ENCODE assay signal across 3 cellular contexts in genomic region chr19:5873617-5874199, GRCh38.
TF ChIP-seq lines count a peak whose summit lies in the region.

No MANE protein-coding gene starts in this region.

TF ChIP-seq in SK-N-SH, 30 proteins besides CTCF, POLR2A, EP300 and RAD21:
- TF ChIP-seq RCOR1 (IDR thresholded peaks at IDR 0.05; ENCODE audit: low read length) (no peak), GATA2 (CRISPR knock-in tag; IDR thresholded peaks at IDR 0.05) (no peak), YY1 (IDR thresholded peaks at IDR 0.05; ENCODE audit: low read depth) (no peak), MEF2A (IDR thresholded peaks at IDR 0.05; ENCODE audit: borderline replicate concordance, low read depth) (no peak), CHD2 (IDR thresholded peaks at IDR 0.05; ENCODE audit: low read length, partially characterized antibody) (no peak), RFX5 (IDR thresholded peaks at IDR 0.05; ENCODE audit: low read length) (no peak), TAF1 (IDR thresholded peaks at IDR 0.05; ENCODE audit: borderline replicate concordance, low read depth, low read length) (no peak), TEAD4 (IDR thresholded peaks at IDR 0.05; ENCODE audit: borderline replicate concordance, insufficient read depth) (no peak), POLR2AphosphoS5 (IDR thresholded peaks at IDR 0.05; ENCODE audit: low read depth, low read length) (no peak), FOXJ3 (CRISPR knock-in tag; IDR thresholded peaks at IDR 0.05) (no peak), USF2 (IDR thresholded peaks at IDR 0.05; ENCODE audit: borderline replicate concordance, low read depth, low read length) (no peak), FOXM1 (IDR thresholded peaks at IDR 0.05; ENCODE audit: low read depth) (no peak)
- TF ChIP-seq, protein P1, sequence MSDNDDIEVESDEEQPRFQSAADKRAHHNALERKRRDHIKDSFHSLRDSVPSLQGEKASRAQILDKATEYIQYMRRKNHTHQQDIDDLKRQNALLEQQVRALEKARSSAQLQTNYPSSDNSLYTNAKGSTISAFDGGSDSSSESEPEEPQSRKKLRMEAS (IDR thresholded peaks at IDR 0.05; ENCODE audit: low read depth) = no peak

TF ChIP-seq in SK-N-SH treated with all-trans-retinoic acid at 6 μM for 48 hours, 23 proteins besides CTCF, POLR2A, EP300 and RAD21:
- TF ChIP-seq, protein P2, sequence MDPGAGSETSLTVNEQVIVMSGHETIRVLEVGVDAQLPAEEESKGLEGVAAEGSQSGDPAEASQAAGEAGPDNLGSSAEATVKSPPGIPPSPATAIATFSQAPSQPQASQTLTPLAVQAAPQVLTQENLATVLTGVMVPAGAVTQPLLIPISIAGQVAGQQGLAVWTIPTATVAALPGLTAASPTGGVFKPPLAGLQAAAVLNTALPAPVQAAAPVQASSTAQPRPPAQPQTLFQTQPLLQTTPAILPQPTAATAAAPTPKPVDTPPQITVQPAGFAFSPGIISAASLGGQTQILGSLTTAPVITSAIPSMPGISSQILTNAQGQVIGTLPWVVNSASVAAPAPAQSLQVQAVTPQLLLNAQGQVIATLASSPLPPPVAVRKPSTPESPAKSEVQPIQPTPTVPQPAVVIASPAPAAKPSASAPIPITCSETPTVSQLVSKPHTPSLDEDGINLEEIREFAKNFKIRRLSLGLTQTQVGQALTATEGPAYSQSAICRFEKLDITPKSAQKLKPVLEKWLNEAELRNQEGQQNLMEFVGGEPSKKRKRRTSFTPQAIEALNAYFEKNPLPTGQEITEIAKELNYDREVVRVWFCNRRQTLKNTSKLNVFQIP (CRISPR knock-in tag; IDR thresholded peaks at IDR 0.05; ENCODE audit: borderline replicate concordance, low read depth) = no peak
- TF ChIP-seq BACH2 (CRISPR knock-in tag; IDR thresholded peaks at IDR 0.05; ENCODE audit: borderline replicate concordance) (no peak), TOX (CRISPR knock-in tag; IDR thresholded peaks at IDR 0.05; ENCODE audit: borderline replicate concordance) (no peak)
TF ChIP-seq in SK-N-SH treated with all-trans-retinoic acid at 6 μM for 48 hours: peak in this region for 0.

TF ChIP-seq in H1, 55 proteins besides CTCF, POLR2A, EP300 and RAD21:
- no peak for TF ChIP-seq NRF1 (IDR thresholded peaks at IDR 0.05; ENCODE audit: low read depth, low read length)
- TF ChIP-seq BACH1 (IDR thresholded peaks at IDR 0.05; ENCODE audit: low read length) = no peak
